ENCODE assay signal across 9 cellular contexts in the genomic region with DNA sequence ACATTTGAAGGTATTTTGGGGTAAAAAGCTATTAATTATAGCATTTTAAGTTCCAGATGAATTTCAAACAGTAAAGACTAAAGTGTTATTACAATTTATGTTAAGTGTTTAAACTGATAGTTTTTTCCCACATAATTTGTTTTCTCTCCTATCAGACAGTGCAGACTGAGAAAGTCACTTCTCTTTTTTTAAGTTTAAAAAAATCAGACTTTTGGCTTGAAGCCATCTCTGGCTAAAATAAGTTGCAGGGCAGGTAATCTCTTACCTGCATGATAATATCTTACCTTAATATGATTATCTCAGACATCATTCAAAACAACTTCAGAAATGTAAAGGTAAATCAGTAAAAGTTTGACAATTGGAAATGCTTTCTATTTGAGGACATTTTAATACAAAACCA. TPM values are rescaled to one million over a fixed set of nuclear protein-coding genes. Genes with fewer than 3 reads are reported as not detected.
"Had no signal": no experiment of that assay in that cellular context is flagged by ENCODE, and none has a peak within 500 bp of the region (broad histone marks: within the 10 kb centered on the region; RNA-seq: fewer than 3 reads in every experiment).

No MANE protein-coding gene starts in this region.

- H2AFZ ChIP-seq: GM23248 had no signal

- H3K9ac ChIP-seq: GM23248 had no signal

- H3K4me3 ChIP-seq: GM23248, HAP-1 had no signal

- ATAC-seq: HCT116, HepG2 had no signal

- H3K9me3 ChIP-seq: HAP-1 had no signal

- FAIRE-seq: HepG2 had no signal

- DNase-seq: GM23248, GOT3, H7, HFFc6, KBM-7 had no signal

- H3K27ac ChIP-seq: GM23248, HL-60 had no signal

- H3K36me3 ChIP-seq: HAP-1 had no signal

RNA-seq across cellular contexts. Expression of a gene that starts 21.5 kb away (rescaled TPM):
- total RNA-seq: HepG2 had no signal
